ENCODE assay signal across 2 cellular contexts in genomic region chr1:1235016-1235744, GRCh38.
TF ChIP-seq lines count a peak whose summit lies in the region.

No MANE protein-coding gene starts in this region.

TF ChIP-seq in HepG2, 621 proteins besides CTCF, POLR2A, EP300 and RAD21:
- TF ChIP-seq ZFX (CRISPR knock-in tag; IDR thresholded peaks at IDR 0.05; ENCODE audit: low read depth) (0 out of 2 replicates have a peak, but pooled peaks have one; percentile 11), AGO2 (optimal IDR thresholded peaks at IDR 0.05; ENCODE audit: low read depth, low read length) (peak; percentile 64), RBFOX2 (IDR thresholded peaks at IDR 0.05; ENCODE audit: low read depth, low read length) (0 out of 2 replicates have a peak, but pooled peaks have one; percentile 18), AKAP8 (CRISPR knock-in tag; IDR thresholded peaks at IDR 0.05) (peak; percentile 97), ESRRA (CRISPR knock-in tag; IDR thresholded peaks at IDR 0.05; ENCODE audit: low read depth) (no peak), ZBTB10 (CRISPR knock-in tag; IDR thresholded peaks at IDR 0.05; ENCODE audit: borderline replicate concordance) (no peak), AGO1 (IDR thresholded peaks at IDR 0.05; ENCODE audit: low read depth, low read length, poor library complexity, severe bottlenecking) (peak; percentile 37), POLR2G (IDR thresholded peaks at IDR 0.05; ENCODE audit: low read depth, low read length) (0 out of 2 replicates have a peak, but pooled peaks have one; percentile 11), ZNF737 (CRISPR knock-in tag; IDR thresholded peaks at IDR 0.05; ENCODE audit: borderline replicate concordance) (0 out of 2 replicates have a peak, but pooled peaks have one; percentile 40), RBM22 (optimal IDR thresholded peaks at IDR 0.05; ENCODE audit: low read length) (peak; percentile 28), ZC3H13 (CRISPR knock-in tag; IDR thresholded peaks at IDR 0.05) (peak; percentile 15; the same call in 1 of the 2 replicates), HOXA3 (CRISPR knock-in tag; IDR thresholded peaks at IDR 0.05) (peak; percentile 27; the same call in 1 of the 2 replicates), ZNF431 (CRISPR knock-in tag; IDR thresholded peaks at IDR 0.05; ENCODE audit: borderline replicate concordance, low read depth) (0 out of 2 replicates have a peak, but pooled peaks have one; percentile 27), NR1H2 (CRISPR knock-in tag; IDR thresholded peaks at IDR 0.05; ENCODE audit: borderline replicate concordance, low read depth) (no peak), FLYWCH1 (CRISPR knock-in tag; IDR thresholded peaks at IDR 0.05) (peak; percentile 62; the same call in 1 of the 2 replicates)
- TF ChIP-seq, protein P1, sequence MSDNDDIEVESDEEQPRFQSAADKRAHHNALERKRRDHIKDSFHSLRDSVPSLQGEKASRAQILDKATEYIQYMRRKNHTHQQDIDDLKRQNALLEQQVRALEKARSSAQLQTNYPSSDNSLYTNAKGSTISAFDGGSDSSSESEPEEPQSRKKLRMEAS (IDR thresholded peaks at IDR 0.05): no peak
- TF ChIP-seq, protein P2, sequence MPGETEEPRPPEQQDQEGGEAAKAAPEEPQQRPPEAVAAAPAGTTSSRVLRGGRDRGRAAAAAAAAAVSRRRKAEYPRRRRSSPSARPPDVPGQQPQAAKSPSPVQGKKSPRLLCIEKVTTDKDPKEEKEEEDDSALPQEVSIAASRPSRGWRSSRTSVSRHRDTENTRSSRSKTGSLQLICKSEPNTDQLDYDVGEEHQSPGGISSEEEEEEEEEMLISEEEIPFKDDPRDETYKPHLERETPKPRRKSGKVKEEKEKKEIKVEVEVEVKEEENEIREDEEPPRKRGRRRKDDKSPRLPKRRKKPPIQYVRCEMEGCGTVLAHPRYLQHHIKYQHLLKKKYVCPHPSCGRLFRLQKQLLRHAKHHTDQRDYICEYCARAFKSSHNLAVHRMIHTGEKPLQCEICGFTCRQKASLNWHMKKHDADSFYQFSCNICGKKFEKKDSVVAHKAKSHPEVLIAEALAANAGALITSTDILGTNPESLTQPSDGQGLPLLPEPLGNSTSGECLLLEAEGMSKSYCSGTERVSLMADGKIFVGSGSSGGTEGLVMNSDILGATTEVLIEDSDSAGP (CRISPR knock-in tag; IDR thresholded peaks at IDR 0.05; ENCODE audit: borderline replicate concordance): 0 out of 2 replicates have a peak, but pooled peaks have one; percentile 18

TF ChIP-seq in IMR-90, 13 proteins besides CTCF, POLR2A, EP300 and RAD21:
- no peak for TF ChIP-seq MAZ (IDR thresholded peaks at IDR 0.05; ENCODE audit: borderline replicate concordance, low read depth, low read length)
- TF ChIP-seq, protein P3, sequence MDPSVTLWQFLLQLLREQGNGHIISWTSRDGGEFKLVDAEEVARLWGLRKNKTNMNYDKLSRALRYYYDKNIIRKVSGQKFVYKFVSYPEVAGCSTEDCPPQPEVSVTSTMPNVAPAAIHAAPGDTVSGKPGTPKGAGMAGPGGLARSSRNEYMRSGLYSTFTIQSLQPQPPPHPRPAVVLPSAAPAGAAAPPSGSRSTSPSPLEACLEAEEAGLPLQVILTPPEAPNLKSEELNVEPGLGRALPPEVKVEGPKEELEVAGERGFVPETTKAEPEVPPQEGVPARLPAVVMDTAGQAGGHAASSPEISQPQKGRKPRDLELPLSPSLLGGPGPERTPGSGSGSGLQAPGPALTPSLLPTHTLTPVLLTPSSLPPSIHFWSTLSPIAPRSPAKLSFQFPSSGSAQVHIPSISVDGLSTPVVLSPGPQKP (IDR thresholded peaks at IDR 0.05; ENCODE audit: borderline replicate concordance, low read depth, low read length): no peak
- no peak for TF ChIP-seq FOS (IDR thresholded peaks at IDR 0.05; ENCODE audit: low read depth, low read length)
- TF ChIP-seq NFE2L2 (IDR thresholded peaks at IDR 0.05; ENCODE audit: low read depth, low read length): no peak
- TF ChIP-seq RCOR1 (IDR thresholded peaks at IDR 0.05; ENCODE audit: insufficient replicate concordance, low read length): no peak
- TF ChIP-seq CEBPB (IDR thresholded peaks at IDR 0.05; ENCODE audit: low read depth, low read length): no peak
- TF ChIP-seq BHLHE40 (IDR thresholded peaks at IDR 0.05; ENCODE audit: low read depth, low read length): no peak
- no peak for TF ChIP-seq CHD1 (IDR thresholded peaks at IDR 0.05; ENCODE audit: low read depth, low read length)
- no peak for TF ChIP-seq MXI1 (IDR thresholded peaks at IDR 0.05; ENCODE audit: borderline replicate concordance, low read depth, low read length)
- TF ChIP-seq SMC3 (IDR thresholded peaks at IDR 0.05; ENCODE audit: low read depth, low read length): no peak
- no peak for TF ChIP-seq USF2 (IDR thresholded peaks at IDR 0.05; ENCODE audit: low read depth, low read length)
- no peak for TF ChIP-seq RFX5 (IDR thresholded peaks at IDR 0.05; ENCODE audit: low read depth, low read length)
- TF ChIP-seq MAFK (IDR thresholded peaks at IDR 0.05; ENCODE audit: low read depth, low read length): no peak
